ENCODE assay signal across 11 cellular contexts in genomic region chr5:14265574-14265973, GRCh38.
DNase-seq lines count a peak whose midpoint lies in the region; ATAC-seq, FAIRE-seq and TF ChIP-seq lines count a peak whose summit lies in the region.
"Had no signal": no experiment of that assay in that cellular context is flagged by ENCODE, and none has a peak within 500 bp of the region (broad histone marks: within the 10 kb centered on the region; RNA-seq: fewer than 3 reads in every experiment).

No MANE protein-coding gene starts in this region.

- DNase-seq in Caco-2 = no peak
- peak; percentile 98 for DNase-seq in M059J (ENCODE audit: low read depth)
- peak; percentile 90 for DNase-seq in bronchial epithelial cell (ENCODE audit: low read depth)
- no peak for DNase-seq in HUDEP-2 (lab: John Stamatoyannopoulos, UW; ENCODE audit: unreplicated experiment in 76 of 76)
- DNase-seq in pancreas = no peak
- DNase-seq in adrenal gland = no peak
- DNase-seq in NCI-H1105 treated with DMSO at 0.1 percent for 48 hours (lab: John Stamatoyannopoulos, UW) = no peak
- DNase-seq: activated CD4-positive, CD25-positive, alpha-beta regulatory T cell treated with anti-CD3 and anti-CD28 coated beads, Interleukin-2, amount 50 U/mL, for 72 hours; anterior cingulate cortex had no signal

- H3K4me3 Mint-ChIP-seq in Caco-2 (ENCODE audit: unreplicated experiment) = peak overlapping the region; percentile 79

- H3K27me3 Mint-ChIP-seq in Caco-2 (ENCODE audit: insufficient read depth, unreplicated experiment) = no peaks in the 10 kb centered on the region

- H3K27ac Mint-ChIP-seq in Caco-2 (ENCODE audit: unreplicated experiment) = no peak overlapping the region

- no peak for ATAC-seq in pancreas

- H3K9me3 Mint-ChIP-seq in Caco-2 (ENCODE audit: unreplicated experiment) = no peaks in the 10 kb centered on the region
- H3K9me3 Mint-ChIP-seq: stimulated activated naive CD8-positive, alpha-beta T cell treated with anti-CD3 and anti-CD28 coated beads, Interleukin-15, Interleukin-2, amounts not matched to agents 100 ng/mL and 50 ng/mL, for 24 hours had no signal

- BruUV-seq in Caco-2 (replicated peaks; lab: Mats Ljungman, UMichigan) = no TSS peak

- H3K27ac ChIP-seq in muscle layer of duodenum (ENCODE audit: low read length) (peak overlapping the region; percentile 42), pancreas (no peak overlapping the region), adrenal gland (no peak overlapping the region)

- no peak for TF ChIP-seq POLR2A in adrenal gland (IDR thresholded peaks at IDR 0.05)

- FAIRE-seq in bronchial epithelial cell (lab: Jason Lieb, UNC) (no peak), pancreas (lab: Jason Lieb, UNC) (no peak)

- peaks cover 10% of the 10 kb centered on the region for H3K36me3 Mint-ChIP-seq in Caco-2 (ENCODE audit: insufficient read depth, unreplicated experiment)

- TF ChIP-seq CTCF in Caco-2 (IDR thresholded peaks at IDR 0.05; ENCODE audit: insufficient read depth in 1 of 2, low read depth in 1 of 2, low read length in 1 of 2, severe bottlenecking in 1 of 2, unreplicated experiment in 1 of 2) (no peak), bronchial epithelial cell (IDR thresholded peaks at IDR 0.05; ENCODE audit: insufficient read depth, low read length, severe bottlenecking) (no peak), pancreas (IDR thresholded peaks at IDR 0.05) (no peak), adrenal gland (IDR thresholded peaks at IDR 0.05) (no peak)

- H3K27me3 ChIP-seq in Caco-2 (replicated peaks; ENCODE audit: control insufficient read depth, insufficient read depth, low read length) (no peaks in the 10 kb centered on the region), bronchial epithelial cell (ENCODE audit: control insufficient read depth, insufficient read depth, low read length) (no peaks in the 10 kb centered on the region), muscle layer of duodenum (ENCODE audit: low read depth, low read length) (no peaks in the 10 kb centered on the region), pancreas (no peaks in the 10 kb centered on the region), adrenal gland (no peaks in the 10 kb centered on the region)

- intact Hi-C loops in Caco-2 (cut with micrococcal nuclease; ENCODE audit: unreplicated experiment) (loop anchor here (5.0 kb wide), 1 partner anchor 53 kb away; no protein-coding TSS in a partner anchor), pancreas (cut with DNase I) (loop anchor here in 2 of 3 donors (10.0 kb wide), 1 partner anchor 121 kb away; the partner anchor contains the start of gene TRIO (in 2 of the 2)), adrenal gland (cut with DNase I) (loop anchor here (5.0 to 10.0 kb wide), 3 partner anchors 121 to 158 kb away; partner anchors contain the start of gene TRIO (in 1 of the 2))

- no peaks in the 10 kb centered on the region for H3K36me3 ChIP-seq in Caco-2 (ENCODE audit: control insufficient read depth, insufficient read depth, low read length)
- H3K36me3 ChIP-seq in bronchial epithelial cell (ENCODE audit: control insufficient read depth, insufficient read depth, low read length) = no peaks in the 10 kb centered on the region
- H3K36me3 ChIP-seq in muscle layer of duodenum (ENCODE audit: control insufficient read depth in 1 of 2, insufficient read depth in 2 of 2, low read length in 2 of 2) = peaks cover 0 to 13% of the 10 kb centered on the region in 2 donors
- no peaks in the 10 kb centered on the region for H3K36me3 ChIP-seq in pancreas
- no peaks in the 10 kb centered on the region for H3K36me3 ChIP-seq in adrenal gland (replicated peaks in 1 of 2)

- H3K9me3 ChIP-seq in Caco-2 (no peaks in the 10 kb centered on the region), muscle layer of duodenum (ENCODE audit: control insufficient read depth in 1 of 2, low read length in 2 of 2) (no peaks in the 10 kb centered on the region), pancreas (no peaks in the 10 kb centered on the region), adrenal gland (replicated peaks in 1 of 3) (no peaks in the 10 kb centered on the region)

- POLR2A ChIA-PET in Caco-2 (lab: Charles Lee) = no interaction called here

- H3K4me3 ChIP-seq in Caco-2 (ENCODE audit: low read depth, low read length) (no peak overlapping the region), bronchial epithelial cell (ENCODE audit: low read depth, low read length) (no peak overlapping the region), muscle layer of duodenum (ENCODE audit: low read depth in 1 of 2, low read length in 2 of 2) (no peak overlapping the region), pancreas (no peak overlapping the region), adrenal gland (no peak overlapping the region)

- CTCF ChIA-PET in Caco-2 (lab: Charles Lee) = no interaction called here

- peaks cover 58% of the 10 kb centered on the region for H3K4me1 ChIP-seq in Caco-2
- H3K4me1 ChIP-seq in muscle layer of duodenum (ENCODE audit: control insufficient read depth in 1 of 2, insufficient read depth in 2 of 2, low read length in 2 of 2) = peaks cover 16 to 56% of the 10 kb centered on the region in 2 donors
- H3K4me1 ChIP-seq in pancreas = peaks cover 1 to 20% (median 14%) of the 10 kb centered on the region in 3 donors
- peaks cover 19 to 45% of the 10 kb centered on the region in 2 donors for H3K4me1 ChIP-seq in adrenal gland (replicated peaks in 1 of 2)

- peaks cover 52% of the 10 kb centered on the region for H3K4me1 Mint-ChIP-seq in Caco-2 (ENCODE audit: low read depth, unreplicated experiment)

- WGBS in pancreas, 2 donors = 75 to 91% methylated on average over 2 of the region's 2 CpGs
- 68 to 81% (median 72%) methylated on average over 2 of the region's 2 CpGs for WGBS in adrenal gland, 4 donors

Comparison
In these comparisons a context has a peak if more than half of its experiments do, and no peak if none do; other contexts are left out.
1. DNase-seq: peak in M059J (single experiment) and bronchial epithelial cell (single experiment); none in Caco-2 (0 of 2), HUDEP-2 (0 of 76), pancreas (0 of 6), adrenal gland (0 of 7) and NCI-H1105 treated with DMSO at 0.1 percent for 48 hours (single experiment).